17 cellular contexts compared by ENCODE assay signal in the genomic region with DNA sequence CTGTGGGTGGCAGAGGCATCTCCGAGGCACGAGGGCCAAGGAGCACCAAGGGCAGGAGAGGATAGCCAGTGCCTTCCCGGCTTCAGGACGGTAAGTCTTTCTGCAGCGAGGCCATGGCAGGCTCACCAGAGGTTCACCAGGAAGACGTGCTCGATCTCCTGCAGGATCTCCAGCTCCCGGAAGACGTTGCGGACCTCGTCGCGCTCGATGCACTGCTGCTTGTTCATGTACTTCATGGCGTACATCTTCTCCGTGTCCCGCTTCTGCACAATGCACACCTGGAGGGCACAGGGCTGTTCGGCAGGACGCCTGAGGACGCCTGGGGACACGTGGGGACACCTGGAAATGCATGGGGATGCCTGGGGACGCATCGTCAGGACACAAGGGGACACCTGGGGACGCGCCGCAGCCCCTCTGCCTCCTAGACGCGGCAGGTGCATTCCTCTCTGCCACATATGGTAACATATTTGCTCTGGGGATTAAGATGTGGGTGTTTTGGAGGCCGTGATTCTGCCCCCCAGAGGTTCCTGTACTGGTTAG. TPM values are rescaled to one million over a fixed set of nuclear protein-coding genes. Genes with fewer than 3 reads are reported as not detected.
DNase-seq lines count a peak whose midpoint lies in the region; ATAC-seq, FAIRE-seq and TF ChIP-seq lines count a peak whose summit lies in the region.
"Had no signal": no experiment of that assay in that cellular context is flagged by ENCODE, and none has a peak within 500 bp of the region (broad histone marks: within the 10 kb centered on the region; RNA-seq: fewer than 3 reads in every experiment).

No MANE protein-coding gene starts in this region.

- H3K27ac ChIP-seq in BLaER1 (no peak overlapping the region), kidney (ENCODE audit: low read depth in 2 of 2, low read length in 2 of 2) (no peak overlapping the region), Karpas-422 (ENCODE audit: low read length) (no peak overlapping the region)
- no peak overlapping the region for H3K27ac ChIP-seq in BLaER1 treated with 17β-estradiol and CSF1 and Interleukin-3, amounts not matched to agents 10 nM and 100 nM

- H3K36me3 ChIP-seq in BLaER1 (no peaks in the 10 kb centered on the region), kidney (ENCODE audit: control insufficient read depth in 1 of 2, insufficient read depth in 2 of 2, low read length in 2 of 2) (no peaks in the 10 kb centered on the region), Karpas-422 (ENCODE audit: insufficient read depth, low read length) (no peaks in the 10 kb centered on the region)
- no peaks in the 10 kb centered on the region for H3K36me3 ChIP-seq in BLaER1 treated with 17β-estradiol and CSF1 and Interleukin-3, amounts not matched to agents 10 nM and 100 nM
- H3K36me3 ChIP-seq: HAP-1 had no signal

- no peak overlapping the region for H2AFZ ChIP-seq in Karpas-422 (ENCODE audit: low read length)

- ATAC-seq in GM21576 (IDR thresholded peaks at IDR 0.05; ENCODE audit: unreplicated experiment) = no peak

- H4K20me1 ChIP-seq in BLaER1 (no peaks in the 10 kb centered on the region), Karpas-422 (ENCODE audit: insufficient read depth, low read depth, low read length) (no peaks in the 10 kb centered on the region)
- H4K20me1 ChIP-seq in BLaER1 treated with 17β-estradiol and CSF1 and Interleukin-3, amounts not matched to agents 10 nM and 100 nM = peaks cover 0 to 61% (median 3%) of the 10 kb centered on the region in 11 experiments; a peak in 11 of 22 replicates

- intact Hi-C loops in kidney (cut with DNase I) = loop anchor here (10.0 kb wide), 1 partner anchor 127 kb away; no protein-coding TSS in a partner anchor

- no peaks in the 10 kb centered on the region for H3K27me3 ChIP-seq in BLaER1
- peaks cover 0 to 46% (median 0%) of the 10 kb centered on the region in 11 experiments; a peak in 9 of 22 replicates for H3K27me3 ChIP-seq in BLaER1 treated with 17β-estradiol and CSF1 and Interleukin-3, amounts not matched to agents 10 nM and 100 nM
- no peaks in the 10 kb centered on the region for H3K27me3 ChIP-seq in Karpas-422 (ENCODE audit: low read length)

- H3K4me1 ChIP-seq in BLaER1 = peaks cover 72% of the 10 kb centered on the region
- peaks cover 53 to 75% (median 63%) of the 10 kb centered on the region in 10 experiments for H3K4me1 ChIP-seq in BLaER1 treated with 17β-estradiol and CSF1 and Interleukin-3, amounts not matched to agents 10 nM and 100 nM
- H3K4me1 ChIP-seq in kidney (ENCODE audit: control insufficient read depth in 1 of 2, insufficient read depth in 1 of 2, low read depth in 1 of 2, low read length in 2 of 2) = peaks cover 0 to 4% of the 10 kb centered on the region in 2 donors
- no peaks in the 10 kb centered on the region for H3K4me1 ChIP-seq in Karpas-422 (ENCODE audit: low read length)
- H3K4me1 ChIP-seq: HAP-1 had no signal

- H3K4me3 ChIP-seq in BLaER1 (no peak overlapping the region), kidney (ENCODE audit: low read length in 2 of 2) (no peak overlapping the region), Karpas-422 (ENCODE audit: low read length) (no peak overlapping the region)
- H3K4me3 ChIP-seq in BLaER1 treated with 17β-estradiol and CSF1 and Interleukin-3, amounts not matched to agents 10 nM and 100 nM = no peak overlapping the region
- H3K4me3 ChIP-seq: HAP-1 had no signal

- DNase-seq in kidney (peak; percentile 64), Karpas-422 (no peak), DMS 273 treated with DMSO at 0.1 percent for 48 hours (lab: John Stamatoyannopoulos, UW) (no peak)
- DNase-seq: CD4-positive, alpha-beta T cell; CD8-positive, alpha-beta memory T cell; DMS53; DMS79 treated with DMSO at 0.1 percent for 48 hours; GF-D8; GOT3 had no signal

- FAIRE-seq in kidney (lab: Jason Lieb, UNC) = no peak
- FAIRE-seq: D721Med, GM18507, H54 had no signal

- no peaks in the 10 kb centered on the region for H3K9me2 ChIP-seq in Karpas-422 (replicated peaks; ENCODE audit: insufficient read depth, low read length)

- H3K4me2 ChIP-seq in BLaER1 (peak overlapping the region; percentile 84), Karpas-422 (ENCODE audit: low read depth, low read length, poor library complexity, severe bottlenecking) (no peak overlapping the region)
- H3K4me2 ChIP-seq in BLaER1 treated with 17β-estradiol and CSF1 and Interleukin-3, amounts not matched to agents 10 nM and 100 nM = peak overlapping the region in 8 of 11 experiments; percentile 81 to 94 (median 88); a peak in 15 of 22 replicates

- no peaks in the 10 kb centered on the region for H3K79me2 ChIP-seq in Karpas-422 (ENCODE audit: low read length)

- no peak overlapping the region for H3K9ac ChIP-seq in BLaER1
- no peak overlapping the region for H3K9ac ChIP-seq in BLaER1 treated with 17β-estradiol and CSF1 and Interleukin-3, amounts not matched to agents 10 nM and 100 nM
- no peak overlapping the region for H3K9ac ChIP-seq in kidney (ENCODE audit: low read length in 2 of 2)
- no peak overlapping the region for H3K9ac ChIP-seq in Karpas-422 (ENCODE audit: low read length)

- TF ChIP-seq CTCF in kidney (IDR thresholded peaks at IDR 0.05; ENCODE audit: borderline replicate concordance, extremely low read depth, insufficient read depth) = no peak

- H3K9me3 ChIP-seq in BLaER1 = no peaks in the 10 kb centered on the region
- no peaks in the 10 kb centered on the region for H3K9me3 ChIP-seq in BLaER1 treated with 17β-estradiol and CSF1 and Interleukin-3, amounts not matched to agents 10 nM and 100 nM (replicated peaks in 1 of 11)
- no peaks in the 10 kb centered on the region for H3K9me3 ChIP-seq in kidney (ENCODE audit: control insufficient read depth in 1 of 2, low read length in 2 of 2)
- H3K9me3 ChIP-seq in Karpas-422 (ENCODE audit: low read length) = no peaks in the 10 kb centered on the region
- H3K9me3 ChIP-seq: HAP-1 had no signal

RNA-seq across cellular contexts. Expression of a gene that starts 41.2 kb away (rescaled TPM):
- 0.60 TPM for total RNA-seq in kidney
- not detected for polyA plus RNA-seq in kidney (ENCODE audit: insufficient read depth, low read depth, low replicate concordance)
- total RNA-seq in Karpas-422 (2014; rRNA removed; shearing (Covaris generic); ENCODE audit: low replicate concordance) = 0.11 TPM in 1 of 2 replicates, not detected in the other
- polyA plus RNA-seq: CD14-positive monocyte; CD8-positive, alpha-beta memory T cell had no signal
